In genomic region chr7:133815677-133816210, GRCh38 we compare ENCODE assay signal across 25 cellular contexts.
DNase-seq lines count a peak whose midpoint lies in the region; ATAC-seq, FAIRE-seq and TF ChIP-seq lines count a peak whose summit lies in the region.
"Had no signal": no experiment of that assay in that cellular context is flagged by ENCODE, and none has a peak within 500 bp of the region (broad histone marks: within the 10 kb centered on the region; RNA-seq: fewer than 3 reads in every experiment).

No MANE protein-coding gene starts in this region.

- FAIRE-seq in pancreas (lab: Jason Lieb, UNC) = no peak
- FAIRE-seq: GM12892, urothelium cell line had no signal

- no peak overlapping the region for H3K4me3 Mint-ChIP-seq in type B pancreatic cell
- H3K4me3 Mint-ChIP-seq: activated CD4-positive, alpha-beta memory T cell treated with anti-CD3 and anti-CD28 coated beads, Interleukin-2, amount 10 ng/mL, durations not matched to agents 7 days and 5 days; activated naive CD8-positive, alpha-beta T cell treated with anti-CD3 and anti-CD28 coated beads, Interleukin-2, amount 50 U/mL, for 24 hours; CD8-positive, alpha-beta T cell; immature natural killer cell; natural killer cell treated with Interleukin-12 subunit alpha and Interleukin-12 subunit beta and Interleukin-15 and Interleukin-18, amount 100 ng/mL, for 72 hours; stimulated activated effector memory CD8-positive, alpha-beta T cell treated with anti-CD3 and anti-CD28 coated beads, Interleukin-12 subunit alpha, Interleukin-12 subunit beta, amount 100 ng/mL, for 72 hours had no signal

- peak in 3 of 4 donors; percentile 44 to 59 (median 54) for ATAC-seq in pancreas
- ATAC-seq: activated CD4-positive, CD25-positive, alpha-beta regulatory T cell treated with anti-CD3 and anti-CD28 coated beads, Interleukin-2, amount 50 U/mL, for 24 hours; activated naive CD8-positive, alpha-beta T cell treated with anti-CD3 and anti-CD28 coated beads, Interleukin-2, amount 50 U/mL, for 24 hours; CD8-positive, alpha-beta T cell; left ventricle myocardium superior; natural killer cell treated with Interleukin-12 subunit alpha and Interleukin-12 subunit beta and Interleukin-15 and Interleukin-18, amount 100 ng/mL, for 72 hours; stimulated activated effector memory CD8-positive, alpha-beta T cell treated with anti-CD3 and anti-CD28 coated beads, Interleukin-12 subunit alpha, Interleukin-12 subunit beta, amount 100 ng/mL, for 72 hours had no signal

- WGBS in pancreas, 2 donors = 22 to 35% methylated on average over 2 of the region's 2 CpGs

- H3K4me1 ChIP-seq in pancreas = peaks cover 0 to 6% (median 0%) of the 10 kb centered on the region in 3 donors

- H3K9me3 Mint-ChIP-seq in type B pancreatic cell = no peaks in the 10 kb centered on the region
- H3K9me3 Mint-ChIP-seq: activated CD4-positive, alpha-beta memory T cell treated with anti-CD3 and anti-CD28 coated beads, Interleukin-2, amount 10 ng/mL, durations not matched to agents 7 days and 5 days; activated naive CD8-positive, alpha-beta T cell treated with anti-CD3 and anti-CD28 coated beads, Interleukin-2, amount 50 U/mL, for 24 hours; CD8-positive, alpha-beta T cell; immature natural killer cell; natural killer cell treated with Interleukin-12 subunit alpha and Interleukin-12 subunit beta and Interleukin-15 and Interleukin-18, amount 100 ng/mL, for 72 hours; stimulated activated effector memory CD8-positive, alpha-beta T cell treated with anti-CD3 and anti-CD28 coated beads, Interleukin-12 subunit alpha, Interleukin-12 subunit beta, amount 100 ng/mL, for 72 hours had no signal

- peak; percentile 13 for DNase-seq in EL
- DNase-seq in OCI-M2 (lab: John Stamatoyannopoulos, UW; ENCODE audit: unreplicated experiment) = peak; percentile 20
- DNase-seq in cardiac fibroblast (ENCODE audit: low read depth in 2 of 2) = peak; percentile 3 to 25
- no peak for DNase-seq in pancreas
- DNase-seq in NCI-H1694 (lab: John Stamatoyannopoulos, UW) = no peak
- DNase-seq in type B pancreatic cell (ENCODE audit: extremely low spot score, unreplicated experiment) = no peak
- no peak for DNase-seq in NCI-H1092 treated with DMSO at 0.1 percent for 48 hours (lab: John Stamatoyannopoulos, UW)
- DNase-seq: activated CD4-positive, alpha-beta memory T cell treated with anti-CD3 and anti-CD28 coated beads, Interleukin-2, amount 10 ng/mL, durations not matched to agents 7 days and 5 days; activated effector memory CD4-positive, alpha-beta T cell treated with anti-CD3 and anti-CD28 coated beads, Interleukin-2, amount 50 U/mL, for 16 hours; activated naive CD8-positive, alpha-beta T cell treated with anti-CD3 and anti-CD28 coated beads, Interleukin-2, amount 50 U/mL, for 24 hours; CD8-positive, alpha-beta T cell; cortex of kidney; DMS79 treated with DMSO at 0.1 percent for 48 hours; immature natural killer cell; left ventricle myocardium superior; NCI-H187; posterior cingulate gyrus; stimulated activated CD4-positive, alpha-beta T cell treated with anti-CD3 and anti-CD28 coated beads, Interleukin-1b, Interleukin-23, amount 100 ng/mL, for 48 hours; T-helper 9 cell had no signal

- intact Hi-C loops in pancreas (cut with DNase I) = no loop called here

- H3K9me3 ChIP-seq in pancreas = no peaks in the 10 kb centered on the region

- no peaks in the 10 kb centered on the region for H3K27me3 Mint-ChIP-seq in type B pancreatic cell
- H3K27me3 Mint-ChIP-seq: activated CD4-positive, alpha-beta memory T cell treated with anti-CD3 and anti-CD28 coated beads, Interleukin-2, amount 10 ng/mL, durations not matched to agents 7 days and 5 days; activated naive CD8-positive, alpha-beta T cell treated with anti-CD3 and anti-CD28 coated beads, Interleukin-2, amount 50 U/mL, for 24 hours; natural killer cell treated with Interleukin-12 subunit alpha and Interleukin-12 subunit beta and Interleukin-15 and Interleukin-18, amount 100 ng/mL, for 72 hours had no signal

- H3K27ac ChIP-seq in pancreas = no peak overlapping the region
- H3K27ac ChIP-seq: hepatocyte had no signal

- TF ChIP-seq CTCF in cardiac fibroblast (IDR thresholded peaks at IDR 0.05; ENCODE audit: low read depth, low read length) (no peak), pancreas (IDR thresholded peaks at IDR 0.05) (no peak), type B pancreatic cell (conservative IDR thresholded peaks at IDR 0.05) (no peak)

- peaks cover 4% of the 10 kb centered on the region for H3K4me1 Mint-ChIP-seq in type B pancreatic cell (ENCODE audit: unreplicated experiment)
- H3K4me1 Mint-ChIP-seq: activated CD4-positive, alpha-beta memory T cell treated with anti-CD3 and anti-CD28 coated beads, Interleukin-2, amount 10 ng/mL, durations not matched to agents 7 days and 5 days; activated naive CD8-positive, alpha-beta T cell treated with anti-CD3 and anti-CD28 coated beads, Interleukin-2, amount 50 U/mL, for 24 hours; stimulated activated effector memory CD8-positive, alpha-beta T cell treated with anti-CD3 and anti-CD28 coated beads, Interleukin-12 subunit alpha, Interleukin-12 subunit beta, amount 100 ng/mL, for 72 hours had no signal

- H3K36me3 ChIP-seq in pancreas = peaks cover 0 to 5% (median 0%) of the 10 kb centered on the region in 3 donors

- peaks cover 6% of the 10 kb centered on the region for H3K36me3 Mint-ChIP-seq in type B pancreatic cell

- H3K27me3 ChIP-seq in pancreas = no peaks in the 10 kb centered on the region
- H3K27me3 ChIP-seq: hepatocyte had no signal

- no peak overlapping the region for H3K27ac Mint-ChIP-seq in type B pancreatic cell
- H3K27ac Mint-ChIP-seq: activated CD4-positive, alpha-beta memory T cell treated with anti-CD3 and anti-CD28 coated beads, Interleukin-2, amount 10 ng/mL, durations not matched to agents 7 days and 5 days; activated naive CD8-positive, alpha-beta T cell treated with anti-CD3 and anti-CD28 coated beads, Interleukin-2, amount 50 U/mL, for 24 hours; CD8-positive, alpha-beta T cell; immature natural killer cell; natural killer cell treated with Interleukin-12 subunit alpha and Interleukin-12 subunit beta and Interleukin-15 and Interleukin-18, amount 100 ng/mL, for 72 hours; stimulated activated effector memory CD8-positive, alpha-beta T cell treated with anti-CD3 and anti-CD28 coated beads, Interleukin-12 subunit alpha, Interleukin-12 subunit beta, amount 100 ng/mL, for 72 hours had no signal

- H3K4me3 ChIP-seq in cardiac fibroblast (replicated peaks in 1 of 2; ENCODE audit: low read depth in 2 of 2, low read length in 2 of 2) (no peak overlapping the region), pancreas (no peak overlapping the region)
- H3K4me3 ChIP-seq: hepatocyte had no signal

Comparison
In these comparisons a context has a peak if more than half of its experiments do, and no peak if none do; other contexts are left out.
1. DNase-seq: peak in EL (single experiment), OCI-M2 (single experiment) and cardiac fibroblast (2 of 2); none in pancreas (0 of 6), NCI-H1694 (single experiment), type B pancreatic cell (single experiment) and NCI-H1092 treated with DMSO at 0.1 percent for 48 hours (single experiment).